9 cellular contexts compared by ENCODE assay signal in the genomic region with DNA sequence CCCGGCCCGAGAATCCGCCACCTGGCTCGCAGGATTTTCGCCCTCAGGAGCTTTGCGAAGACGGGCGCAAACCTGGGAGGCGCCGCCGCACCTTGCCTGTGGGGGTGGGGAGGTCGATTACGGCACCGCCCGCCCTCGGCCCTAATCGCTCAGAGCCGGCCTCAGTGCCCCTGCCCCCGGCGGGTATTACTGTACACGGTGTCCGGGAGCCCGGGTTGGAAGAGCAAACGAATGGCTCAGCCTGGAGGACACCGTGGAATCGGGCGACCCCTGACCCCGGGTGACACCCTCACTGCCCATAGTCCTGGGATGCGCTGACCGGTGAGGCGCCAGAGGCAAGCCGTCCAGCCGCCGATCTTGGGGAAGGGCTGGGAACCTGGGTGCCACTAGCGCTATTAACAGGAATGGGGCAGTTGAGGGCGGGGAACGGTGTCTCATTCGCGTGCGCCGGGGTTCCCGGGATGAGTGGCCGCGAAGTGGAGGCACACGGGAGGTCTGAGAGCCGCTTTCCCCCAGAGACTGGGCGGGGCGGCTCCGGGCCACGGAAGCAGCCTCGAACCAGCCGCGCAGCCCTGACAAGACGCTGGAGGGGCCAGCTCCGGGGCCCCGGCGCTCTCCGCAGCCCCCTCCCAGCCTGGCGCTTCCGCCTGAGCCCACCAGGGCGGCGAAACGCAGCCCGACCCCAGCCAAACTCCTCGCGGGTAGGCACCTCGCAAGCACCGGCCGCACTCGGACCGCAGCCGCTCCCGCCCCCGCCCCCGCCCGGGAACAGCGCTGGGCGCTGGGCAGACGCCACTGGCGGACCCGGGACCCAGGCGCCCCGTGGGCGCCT.
DNase-seq lines count a peak whose midpoint lies in the region; ATAC-seq, FAIRE-seq and TF ChIP-seq lines count a peak whose summit lies in the region.
"Had no signal": no experiment of that assay in that cellular context is flagged by ENCODE, and none has a peak within 500 bp of the region (broad histone marks: within the 10 kb centered on the region; RNA-seq: fewer than 3 reads in every experiment).

No MANE protein-coding gene starts in this region.

- BruUV-seq in PC-9 (replicated peaks; lab: Mats Ljungman, UMichigan), result no TSS peak

- H3K27me3 ChIP-seq in PC-9 (ENCODE audit: insufficient read depth, low read depth) (no peaks in the 10 kb centered on the region), esophagus (ENCODE audit: control insufficient read depth in 1 of 2, insufficient read depth in 2 of 2, low read length in 2 of 2) (peaks cover 0 to 31% of the 10 kb centered on the region in 2 donors), small intestine (ENCODE audit: control insufficient read depth in 2 of 2, insufficient read depth in 2 of 2, low read length in 2 of 2) (peaks cover 10 to 46% of the 10 kb centered on the region in 2 donors)

- FAIRE-seq in small intestine (lab: Jason Lieb, UNC), result no peak

- peak; percentile 32 for DNase-seq in activated T-cell treated with anti-CD3 and anti-CD28 coated beads, Interleukin-2, amount 50 U/mL, for 1 hour
- DNase-seq in activated T-cell treated with anti-CD3 and anti-CD28 coated beads for 4 hours (no peak), PC-9 (peak; percentile 33 to 48), small intestine (peak; percentile 12)
- no peak for DNase-seq in activated CD4-positive, CD25-positive, alpha-beta regulatory T cell treated with anti-CD3 and anti-CD28 coated beads, Interleukin-2, amount 50 U/mL, for 72 hours

- peaks cover 20% of the 10 kb centered on the region for H3K79me2 ChIP-seq in PC-9 (ENCODE audit: low read depth)

- H2AFZ ChIP-seq in PC-9, result peak overlapping the region; percentile 88

- H3K9me2 ChIP-seq in PC-9 (ENCODE audit: insufficient read depth), result no peaks in the 10 kb centered on the region

- peak overlapping the region; percentile 79 for H3K4me2 ChIP-seq in PC-9

- intact Hi-C loops in PC-9 (cut with micrococcal nuclease; ENCODE audit: unreplicated experiment), result loop anchor here (1.0 kb wide), 1 partner anchor 46 kb away; no protein-coding TSS in a partner anchor

- no peak for ATAC-seq in HG02571 (IDR thresholded peaks at IDR 0.05; ENCODE audit: unreplicated experiment)
- no peak for ATAC-seq in HG03565 (IDR thresholded peaks at IDR 0.05; ENCODE audit: unreplicated experiment)

- 2% methylated on average over 71 to 84 of the region's 84 CpGs for WGBS in esophagus, 2 donors
- WGBS in small intestine, 3 donors, result 1 to 3% (median 1%) methylated on average over 61 to 84 of the region's 84 CpGs

- peaks cover 10% of the 10 kb centered on the region; the same call in 1 of the 2 replicates for H3F3A ChIP-seq in PC-9 (ENCODE audit: insufficient read depth, low read depth)

- H3K4me3 ChIP-seq in PC-9, result peak overlapping the region; percentile 85
- H3K4me3 ChIP-seq in esophagus (ENCODE audit: low read depth in 1 of 2, low read length in 2 of 2), result peak overlapping the region; percentile 65 to 68
- peak overlapping the region; percentile 55 to 58 for H3K4me3 ChIP-seq in small intestine (ENCODE audit: low read depth in 1 of 2, low read length in 2 of 2)

- H3K4me1 ChIP-seq in PC-9 (replicated peaks; ENCODE audit: insufficient read depth) (peaks cover 21% of the 10 kb centered on the region), esophagus (ENCODE audit: control insufficient read depth in 2 of 2, insufficient read depth in 2 of 2, low read length in 1 of 2) (peaks cover 8 to 17% of the 10 kb centered on the region in 2 donors), small intestine (ENCODE audit: control insufficient read depth in 2 of 2, insufficient read depth in 1 of 2, low read depth in 1 of 2, low read length in 1 of 2) (peaks cover 2 to 13% of the 10 kb centered on the region in 2 donors)

- no peak for TF ChIP-seq CTCF in PC-9 (conservative IDR thresholded peaks at IDR 0.05)

- peaks cover 15% of the 10 kb centered on the region for H4K20me1 ChIP-seq in PC-9 (ENCODE audit: insufficient read depth)

- H3K36me3 ChIP-seq in PC-9 (ENCODE audit: low read depth), result no peaks in the 10 kb centered on the region
- H3K36me3 ChIP-seq in esophagus (ENCODE audit: control insufficient read depth in 2 of 2, insufficient read depth in 2 of 2, low read length in 1 of 2), result peaks cover 0 to 2% of the 10 kb centered on the region in 2 donors
- H3K36me3 ChIP-seq in small intestine (ENCODE audit: control insufficient read depth in 2 of 2, insufficient read depth in 2 of 2, low read length in 2 of 2), result no peaks in the 10 kb centered on the region
- H3K36me3 ChIP-seq: adrenal gland had no signal

- peak overlapping the region; percentile 61 for H3K27ac ChIP-seq in PC-9
- peak overlapping the region; percentile 87 to 91 for H3K27ac ChIP-seq in esophagus (ENCODE audit: low read depth in 2 of 2, low read length in 1 of 2)
- no peak overlapping the region for H3K27ac ChIP-seq in small intestine (ENCODE audit: low read depth in 1 of 2, low read length in 1 of 2)

- POLR2A ChIA-PET in PC-9 (lab: Charles Lee; ENCODE audit: unreplicated experiment), result interaction anchor here (1.1 kb wide), 1 partner anchor 231 kb away, joined by 7 read pairs; no protein-coding TSS in a partner anchor

- H3K9me3 ChIP-seq in PC-9 (ENCODE audit: insufficient read depth, low read depth) (no peaks in the 10 kb centered on the region), esophagus (ENCODE audit: control insufficient read depth in 2 of 2, insufficient read depth in 1 of 2, low read depth in 1 of 2, low read length in 1 of 2) (no peaks in the 10 kb centered on the region), small intestine (ENCODE audit: control insufficient read depth, low read depth) (no peaks in the 10 kb centered on the region)
- H3K9me3 ChIP-seq: adrenal gland had no signal

- CTCF ChIA-PET in PC-9 (lab: Charles Lee), result interaction anchor here (0.6 kb wide), 1 partner anchor 45 kb away, joined by 4 read pairs; no protein-coding TSS in a partner anchor

Comparison
In these comparisons a context has a peak if more than half of its experiments do, and no peak if none do; other contexts are left out.
1. DNase-seq: peak in activated T-cell treated with anti-CD3 and anti-CD28 coated beads, Interleukin-2, amount 50 U/mL, for 1 hour (single experiment), PC-9 (2 of 2) and small intestine (single experiment); none in activated T-cell treated with anti-CD3 and anti-CD28 coated beads for 4 hours (single experiment) and activated CD4-positive, CD25-positive, alpha-beta regulatory T cell treated with anti-CD3 and anti-CD28 coated beads, Interleukin-2, amount 50 U/mL, for 72 hours (single experiment).
2. H3K27ac ChIP-seq: peak in PC-9 (single experiment) and esophagus (2 of 2); none in small intestine (0 of 2).
3. Peak in every context shown above with its lines, with median percentiles within 50 percentile points of each other: H3K4me3 ChIP-seq.